Comparison of ENCODE assay signal across 9 cellular contexts in the genomic region with DNA sequence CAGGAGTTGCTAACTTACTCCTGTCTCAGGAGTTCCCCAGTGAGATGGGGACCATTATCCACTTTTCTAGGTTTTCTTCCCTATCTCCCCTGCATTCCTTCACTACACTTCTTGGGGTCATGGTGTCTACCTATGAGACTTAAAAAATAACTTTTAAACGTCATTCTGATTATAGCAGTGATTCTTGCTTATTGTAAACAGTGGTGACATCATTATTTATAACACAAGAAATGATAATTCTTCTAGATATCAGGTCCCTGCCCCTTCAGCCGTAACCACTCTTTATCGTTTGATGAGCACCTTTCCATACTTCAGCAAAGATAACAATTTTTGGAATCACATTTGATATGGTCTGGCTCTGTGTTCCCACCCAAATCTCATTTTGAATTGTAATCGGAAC. TPM values are rescaled to one million over a fixed set of nuclear protein-coding genes. Genes with fewer than 3 reads are reported as not detected.
"Had no signal": no experiment of that assay in that cellular context is flagged by ENCODE, and none has a peak within 500 bp of the region (broad histone marks: within the 10 kb centered on the region; RNA-seq: fewer than 3 reads in every experiment).

No MANE protein-coding gene starts in this region.

- H3K27ac ChIP-seq: HL-60, KMS-11 had no signal

- ATAC-seq: K562 had no signal

- H3K9ac ChIP-seq: KMS-11 had no signal

- FAIRE-seq: HTR-8/SVneo, K562 had no signal

- DNase-seq: IMR-90, KBM-7, KG1 had no signal

- H3K4me2 ChIP-seq: KMS-11 had no signal

- H3K4me3 ChIP-seq: K562 had no signal

RNA-seq across cellular contexts. Expression of a gene that starts 27.2 kb away (rescaled TPM):
- total RNA-seq: HT-29, IMR-90, K562 had no signal
- polyA plus RNA-seq: IgD-negative memory B cell, IMR-90, K562 had no signal
